ENCODE assay signal across 27 cellular contexts in the genomic region with DNA sequence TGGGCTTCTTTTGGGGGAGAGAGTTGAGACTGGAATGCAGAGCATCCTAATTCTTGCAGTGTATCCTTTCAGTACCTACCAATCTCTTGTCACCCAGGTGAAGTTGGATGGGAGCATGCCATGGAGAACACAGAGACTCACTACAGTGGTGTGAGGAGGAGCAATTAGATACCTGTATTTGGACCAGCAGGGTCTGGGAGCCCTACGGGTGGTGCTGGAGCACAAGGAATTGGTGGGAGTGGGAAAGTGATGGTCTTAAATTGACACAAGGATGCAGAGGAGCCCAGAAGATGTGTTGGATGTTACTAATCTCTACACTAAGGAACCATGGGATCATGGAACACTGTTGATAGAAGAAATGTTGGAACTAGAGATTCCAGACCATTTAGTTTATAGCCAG.
"Had no signal": no experiment of that assay in that cellular context is flagged by ENCODE, and none has a peak within 500 bp of the region (broad histone marks: within the 10 kb centered on the region; RNA-seq: fewer than 3 reads in every experiment).

No MANE protein-coding gene starts in this region.

- H3K4me1 ChIP-seq: gastrocnemius medialis, stomach, thyroid gland, upper lobe of right lung had no signal

- H3K4me3 ChIP-seq: gastrocnemius medialis, right atrium auricular region, smooth muscle cell, stomach, thyroid gland, upper lobe of right lung had no signal

- H3K4me3 Mint-ChIP-seq: activated CD4-positive, alpha-beta T cell treated with anti-CD3 and anti-CD28 coated beads, Interleukin-2, amount 10 ng/mL, durations not matched to agents 7 days and 5 days; activated CD8-positive, alpha-beta T cell treated with anti-CD3 and anti-CD28 coated beads for 36 hours; activated naive CD8-positive, alpha-beta T cell; naive thymus-derived CD4-positive, alpha-beta T cell; stimulated activated memory B cell treated with anti-CD40 and anti-IgM and Interleukin-4, amounts not matched to agents 10 μg/mL and 1 μg/mL and 100 μg/mL, for 72 hours; T-helper 1 cell treated with Interleukin-12 subunit alpha and Interleukin-12 subunit beta and Interleukin-4 antibody, amounts not matched to agents 30 μg/mL and 1 μg/mL, for 36 hours had no signal

- H3K4me1 Mint-ChIP-seq: activated CD4-positive, alpha-beta T cell treated with anti-CD3 and anti-CD28 coated beads, Interleukin-2, amount 10 ng/mL, durations not matched to agents 7 days and 5 days; naive thymus-derived CD4-positive, alpha-beta T cell; stimulated activated memory B cell treated with anti-CD40 and anti-IgM and Interleukin-4, amounts not matched to agents 10 μg/mL and 1 μg/mL and 100 μg/mL, for 72 hours had no signal

- H3K9me3 ChIP-seq: gastrocnemius medialis, right atrium auricular region, stomach, thyroid gland, upper lobe of right lung had no signal

- FAIRE-seq: colon, kidney had no signal

- H3K9me3 Mint-ChIP-seq: activated CD4-positive, alpha-beta T cell treated with anti-CD3 and anti-CD28 coated beads, Interleukin-2, amount 10 ng/mL, durations not matched to agents 7 days and 5 days; activated CD8-positive, alpha-beta T cell treated with anti-CD3 and anti-CD28 coated beads for 36 hours; activated T-helper 2 cell treated with anti-CD3 and anti-CD28 coated beads, Interferon-gamma antibody, Interleukin-2, Interleukin-4, amounts not matched to agents 10 μg/mL and 5 μg/mL and 100 μg/mL, durations not matched to agents 14 hours and 24 hours and 36 hours; naive thymus-derived CD4-positive, alpha-beta T cell; stimulated activated memory B cell treated with anti-CD40 and anti-IgM and Interleukin-4, amounts not matched to agents 10 μg/mL and 1 μg/mL and 100 μg/mL, for 72 hours; T-helper 1 cell treated with Interleukin-12 subunit alpha and Interleukin-12 subunit beta and Interleukin-4 antibody, amounts not matched to agents 30 μg/mL and 1 μg/mL, for 36 hours had no signal

- H3K36me3 ChIP-seq: gastrocnemius medialis, right atrium auricular region, stomach, thyroid gland, upper lobe of right lung had no signal

- H3K27me3 ChIP-seq: gastrocnemius medialis, right atrium auricular region, stomach, thyroid gland, upper lobe of right lung had no signal

- H3K36me3 Mint-ChIP-seq: activated naive CD8-positive, alpha-beta T cell; naive thymus-derived CD4-positive, alpha-beta T cell; stimulated activated memory B cell treated with anti-CD40 and anti-IgM and Interleukin-4, amounts not matched to agents 10 μg/mL and 1 μg/mL and 100 μg/mL, for 72 hours had no signal

- H3K27ac Mint-ChIP-seq: activated CD4-positive, alpha-beta T cell treated with anti-CD3 and anti-CD28 coated beads, Interleukin-2, amount 10 ng/mL, durations not matched to agents 7 days and 5 days; activated CD8-positive, alpha-beta T cell treated with anti-CD3 and anti-CD28 coated beads for 36 hours; activated naive CD8-positive, alpha-beta T cell; activated T-helper 2 cell treated with anti-CD3 and anti-CD28 coated beads, Interferon-gamma antibody, Interleukin-2, Interleukin-4, amounts not matched to agents 10 μg/mL and 5 μg/mL and 100 μg/mL, durations not matched to agents 14 hours and 24 hours and 36 hours; naive thymus-derived CD4-positive, alpha-beta T cell; stimulated activated memory B cell treated with anti-CD40 and anti-IgM and Interleukin-4, amounts not matched to agents 10 μg/mL and 1 μg/mL and 100 μg/mL, for 72 hours; T-helper 1 cell treated with Interleukin-12 subunit alpha and Interleukin-12 subunit beta and Interleukin-4 antibody, amounts not matched to agents 30 μg/mL and 1 μg/mL, for 36 hours had no signal

- ATAC-seq: activated CD8-positive, alpha-beta T cell treated with anti-CD3 and anti-CD28 coated beads for 36 hours; gastrocnemius medialis; left colon; naive thymus-derived CD4-positive, alpha-beta T cell; upper lobe of right lung had no signal

- H3K4me2 ChIP-seq: smooth muscle cell had no signal

- DNase-seq: activated CD4-positive, alpha-beta T cell treated with anti-CD3 and anti-CD28 coated beads for 1 hour; activated CD4-positive, alpha-beta T cell treated with anti-CD3 and anti-CD28 coated beads, Interleukin-2, amount 10 ng/mL, durations not matched to agents 7 days and 5 days; activated CD8-positive, alpha-beta T cell treated with anti-CD3 and anti-CD28 coated beads for 36 hours; activated T-cell treated with anti-CD3 and anti-CD28 coated beads, Interleukin-2, amount 50 U/mL, for 48 hours; anterior cingulate cortex; dermis blood vessel endothelial cell; effector CD4-positive, alpha-beta T cell; gastrocnemius medialis; glutamatergic neuron; kidney; left colon; midbrain; naive thymus-derived CD4-positive, alpha-beta T cell; stimulated activated CD4-positive, alpha-beta T cell treated with anti-CD3 and anti-CD28 coated beads, Interleukin-1b, Interleukin-23, amount 100 ng/mL, for 48 hours; stimulated activated CD4-positive, alpha-beta T cell treated with anti-CD3 and anti-CD28 coated beads, Interleukin-4, amount 100 ng/mL, for 4 hours; stimulated activated CD8-positive, alpha-beta memory T cell treated with anti-CD3 and anti-CD28 coated beads, Interleukin-4, amount 100 ng/mL, for 48 hours; stomach; T-helper 9 cell; thyroid gland; upper lobe of right lung had no signal

- H3K27ac ChIP-seq: gastrocnemius medialis, right atrium auricular region, stomach, thyroid gland, upper lobe of right lung had no signal

- H3K27me3 Mint-ChIP-seq: activated CD4-positive, alpha-beta T cell treated with anti-CD3 and anti-CD28 coated beads, Interleukin-2, amount 10 ng/mL, durations not matched to agents 7 days and 5 days; stimulated activated memory B cell treated with anti-CD40 and anti-IgM and Interleukin-4, amounts not matched to agents 10 μg/mL and 1 μg/mL and 100 μg/mL, for 72 hours had no signal
